ENCODE assay signal across 16 cellular contexts in the genomic region with DNA sequence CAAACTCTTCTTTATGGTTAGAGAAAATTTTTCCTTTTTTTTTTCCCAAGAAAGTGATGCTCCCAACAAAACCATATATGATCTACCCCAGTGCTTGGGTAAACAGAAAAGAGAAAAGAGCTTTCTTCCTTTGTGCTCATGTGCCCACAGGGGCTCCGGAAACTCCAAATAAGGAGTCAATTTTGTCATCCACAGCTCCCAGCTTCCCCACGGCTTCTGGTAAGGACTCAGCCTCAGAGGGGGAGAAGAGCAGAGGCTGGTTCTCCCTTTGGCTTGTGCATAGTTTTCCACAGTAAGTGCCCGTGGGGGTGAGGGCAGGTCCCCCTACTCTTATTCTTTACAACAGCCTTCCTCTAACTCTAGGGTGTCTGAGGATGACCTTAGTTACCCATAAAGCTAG. TPM values are rescaled to one million over a fixed set of nuclear protein-coding genes. Genes with fewer than 3 reads are reported as not detected.
DNase-seq lines count a peak whose midpoint lies in the region; ATAC-seq, FAIRE-seq and TF ChIP-seq lines count a peak whose summit lies in the region.
"Had no signal": no experiment of that assay in that cellular context is flagged by ENCODE, and none has a peak within 500 bp of the region (broad histone marks: within the 10 kb centered on the region; RNA-seq: fewer than 3 reads in every experiment).

No MANE protein-coding gene starts in this region.

- no peaks in the 10 kb centered on the region for H3K36me3 Mint-ChIP-seq in MCF 10A (ENCODE audit: insufficient read depth, unreplicated experiment)
- H3K36me3 Mint-ChIP-seq in endodermal cell (ENCODE audit: low read depth) = peaks cover 2% of the 10 kb centered on the region

- H3K79me2 ChIP-seq in mammary epithelial cell (ENCODE audit: insufficient read depth, low read length) = no peaks in the 10 kb centered on the region

- no peak overlapping the region for H3K27ac Mint-ChIP-seq in MCF 10A (ENCODE audit: low read depth, unreplicated experiment)
- peak overlapping the region; percentile 44 for H3K27ac Mint-ChIP-seq in endodermal cell
- H3K27ac Mint-ChIP-seq: activated CD8-positive, alpha-beta T cell treated with anti-CD3 and anti-CD28 coated beads for 36 hours; nephron progenitor cell had no signal

- H3K4me1 ChIP-seq in mammary epithelial cell (ENCODE audit: insufficient read depth, low read length) = no peaks in the 10 kb centered on the region
- peaks cover 5% of the 10 kb centered on the region for H3K4me1 ChIP-seq in endodermal cell (ENCODE audit: control insufficient read depth, insufficient read depth, low read length)
- no peaks in the 10 kb centered on the region for H3K4me1 ChIP-seq in small intestine (ENCODE audit: control insufficient read depth in 2 of 2, insufficient read depth in 1 of 2, low read depth in 1 of 2, low read length in 1 of 2)
- H3K4me1 ChIP-seq: SJSA1 had no signal

- POLR2A ChIA-PET in MCF 10A (lab: Yijun Ruan, JAX) = interaction anchor here (0.5 to 0.7 kb wide), 2 partner anchors 654 to 1656 kb away, joined by 3 to 4 read pairs; no protein-coding TSS in a partner anchor

- no peak overlapping the region for H3K4me3 ChIP-seq in mammary epithelial cell (replicated peaks in 1 of 3; ENCODE audit: insufficient read depth in 1 of 3, low read depth in 2 of 3, low read length in 3 of 3)
- no peak overlapping the region for H3K4me3 ChIP-seq in endodermal cell (ENCODE audit: low read length)
- no peak overlapping the region for H3K4me3 ChIP-seq in small intestine (ENCODE audit: low read depth in 1 of 2, low read length in 2 of 2)
- H3K4me3 ChIP-seq: lung, SJSA1 had no signal

- FAIRE-seq in small intestine (lab: Jason Lieb, UNC) = no peak

- H3K27ac ChIP-seq in mammary epithelial cell (ENCODE audit: insufficient read depth, low read depth, low read length) (no peak overlapping the region), endodermal cell (ENCODE audit: low read depth, low read length) (no peak overlapping the region), small intestine (ENCODE audit: low read depth in 1 of 2, low read length in 1 of 2) (peak overlapping the region in 1 of 2 donors; percentile 42)
- H3K27ac ChIP-seq: SJSA1 had no signal

- H3K9me3 Mint-ChIP-seq in MCF 10A (ENCODE audit: unreplicated experiment) (no peaks in the 10 kb centered on the region), endodermal cell (no peaks in the 10 kb centered on the region)
- H3K9me3 Mint-ChIP-seq: activated CD8-positive, alpha-beta T cell treated with anti-CD3 and anti-CD28 coated beads for 36 hours; nephron progenitor cell had no signal

- H3K27me3 Mint-ChIP-seq in MCF 10A (ENCODE audit: insufficient read depth, unreplicated experiment) = peaks cover 40% of the 10 kb centered on the region
- H3K27me3 Mint-ChIP-seq in endodermal cell (ENCODE audit: insufficient read depth) = no peaks in the 10 kb centered on the region

- in situ Hi-C loops in mammary epithelial cell (cut with MboI; ENCODE audit: low sequenced_read_pairs in 2 of 2) = no loop called here

- peak; percentile 36 for DNase-seq in MCF 10A (ENCODE audit: unreplicated experiment)
- no peak for DNase-seq in mammary epithelial cell
- DNase-seq in NCI-H510A treated with DMSO at 0.1 percent for 48 hours (lab: John Stamatoyannopoulos, UW) = peak; percentile 83
- DNase-seq in endodermal cell = peak; percentile 70
- no peak for DNase-seq in HCEC 1CT
- DNase-seq in NCI-H524 treated with DMSO at 0.1 percent for 48 hours (lab: John Stamatoyannopoulos, UW) = no peak
- DNase-seq in small intestine = no peak
- DNase-seq: activated CD8-positive, alpha-beta T cell treated with anti-CD3 and anti-CD28 coated beads for 36 hours; central memory CD4-positive, alpha-beta T cell; KG1; NCI-H2029; nephron progenitor cell had no signal

- H3K9me3 ChIP-seq in mammary epithelial cell (replicated peaks; ENCODE audit: insufficient read depth, low read length) (no peaks in the 10 kb centered on the region), endodermal cell (ENCODE audit: control insufficient read depth, low read length) (no peaks in the 10 kb centered on the region), small intestine (ENCODE audit: control insufficient read depth, low read depth) (no peaks in the 10 kb centered on the region)
- H3K9me3 ChIP-seq: SJSA1 had no signal

- H4K20me1 ChIP-seq in mammary epithelial cell (ENCODE audit: insufficient read depth, low read length) = no peaks in the 10 kb centered on the region

- dilution Hi-C loops in mammary epithelial cell (cut with HindIII; ENCODE audit: low sequenced_read_pairs) = no loop called here

- ATAC-seq in HG03571 (IDR thresholded peaks at IDR 0.05; ENCODE audit: unreplicated experiment) = no peak
- ATAC-seq: activated CD8-positive, alpha-beta T cell treated with anti-CD3 and anti-CD28 coated beads for 36 hours had no signal

- H3K36me3 ChIP-seq in mammary epithelial cell (ENCODE audit: insufficient read depth, low read length) = no peaks in the 10 kb centered on the region
- no peaks in the 10 kb centered on the region for H3K36me3 ChIP-seq in endodermal cell (ENCODE audit: control insufficient read depth, insufficient read depth, low read length)
- H3K36me3 ChIP-seq in small intestine (ENCODE audit: control insufficient read depth in 2 of 2, insufficient read depth in 2 of 2, low read length in 2 of 2) = no peaks in the 10 kb centered on the region
- H3K36me3 ChIP-seq: SJSA1 had no signal

- no peak overlapping the region for H2AFZ ChIP-seq in mammary epithelial cell (ENCODE audit: low read depth, low read length)

- intact Hi-C loops in MCF 10A (cut with micrococcal nuclease) (no loop called here), mammary epithelial cell (cut with micrococcal nuclease) (no loop called here)

- WGBS in mammary epithelial cell (ENCODE audit: low coverage, missing lambda C conversion rate) = 72% methylated on average over 3 of the region's 3 CpGs
- WGBS in endodermal cell (ENCODE audit: insufficient coverage in 1 of 2, insufficient read length in 1 of 2), 2 experiments = 33 to 58% methylated on average over 1 to 3 of the region's 3 CpGs
- WGBS in small intestine, 3 donors = 11 to 26% (median 11%) methylated on average over 3 of the region's 3 CpGs

- H3K9ac ChIP-seq in mammary epithelial cell (ENCODE audit: insufficient read depth, low read length) (no peak overlapping the region), endodermal cell (ENCODE audit: extremely low read depth, low read length, poor library complexity, severe bottlenecking) (no peak overlapping the region)

- TF ChIP-seq CTCF in MCF 10A (IDR thresholded peaks at IDR 0.05; ENCODE audit: unreplicated experiment) = no peak
- no peak for TF ChIP-seq CTCF in mammary epithelial cell (conservative IDR thresholded peaks at IDR 0.05 in 1 of 2, IDR thresholded peaks at IDR 0.05 in 1 of 2; ENCODE audit: extremely low read depth in 1 of 2, insufficient read depth in 1 of 2, low read depth in 1 of 2, low read length in 2 of 2)
- TF ChIP-seq CTCF in endodermal cell (conservative IDR thresholded peaks at IDR 0.05) = no peak

- BruUV-seq in MCF 10A (replicated peaks; lab: Mats Ljungman, UMichigan) (no TSS peak), mammary epithelial cell (replicated peaks; lab: Mats Ljungman, UMichigan) (no TSS peak)

- no peaks in the 10 kb centered on the region for H3K27me3 ChIP-seq in mammary epithelial cell (ENCODE audit: insufficient read depth, low read length)
- H3K27me3 ChIP-seq in endodermal cell (ENCODE audit: control insufficient read depth, insufficient read depth, low read length, poor library complexity, severe bottlenecking) = peaks cover 3% of the 10 kb centered on the region
- no peaks in the 10 kb centered on the region for H3K27me3 ChIP-seq in small intestine (ENCODE audit: control insufficient read depth in 2 of 2, insufficient read depth in 2 of 2, low read length in 2 of 2)
- H3K27me3 ChIP-seq: SJSA1 had no signal

- no peak overlapping the region for H3K4me3 Mint-ChIP-seq in MCF 10A (ENCODE audit: unreplicated experiment)
- no peak overlapping the region for H3K4me3 Mint-ChIP-seq in endodermal cell
- H3K4me3 Mint-ChIP-seq: activated CD8-positive, alpha-beta T cell treated with anti-CD3 and anti-CD28 coated beads for 36 hours; nephron progenitor cell had no signal

- H3K4me2 ChIP-seq in mammary epithelial cell (ENCODE audit: insufficient read depth, low read depth, low read length) = no peak overlapping the region

- H3K4me1 Mint-ChIP-seq in MCF 10A (ENCODE audit: insufficient read depth, unreplicated experiment) (no peaks in the 10 kb centered on the region), endodermal cell (peaks cover 7% of the 10 kb centered on the region)

- CTCF ChIA-PET in MCF 10A (lab: Yijun Ruan, JAX) (interaction anchor here (0.6 kb wide), 1 partner anchor 100 kb away, joined by 3 read pairs; no protein-coding TSS in a partner anchor), mammary epithelial cell (lab: Charles Lee; ENCODE audit: low non-redundant PET) (no interaction called here)

RNA-seq across cellular contexts. Expression of a gene that starts 13.3 kb away (rescaled TPM):
- total RNA-seq in MCF 10A (2022) = not detected in 2 replicates
- total RNA-seq in mammary epithelial cell = not detected
- not detected for polyA plus RNA-seq in mammary epithelial cell
- polyA minus RNA-seq in mammary epithelial cell = not detected
- 10 to 100 TPM; 10.1 to 16.3 TPM for total RNA-seq in endodermal cell
- polyA plus RNA-seq in endodermal cell (2013, experiment 1 of 2) = 1.9 TPM
- polyA plus RNA-seq in endodermal cell (2013, experiment 2 of 2) = 2.6 TPM
- polyA plus RNA-seq in small intestine = under 1 TPM in 2 of 3 donors, not detected in 1; 0.54 to 0.58 TPM
- total RNA-seq: activated CD8-positive, alpha-beta T cell treated with anti-CD3 and anti-CD28 coated beads for 36 hours; renal cortical epithelial cell; SJSA1 had no signal

Comparison
In these comparisons a context has a peak if more than half of its experiments do, and no peak if none do; other contexts are left out.
1. DNase-seq: peak in MCF 10A (single experiment), NCI-H510A treated with DMSO at 0.1 percent for 48 hours (single experiment) and endodermal cell (single experiment); none in mammary epithelial cell (single experiment), HCEC 1CT (single experiment), NCI-H524 treated with DMSO at 0.1 percent for 48 hours (single experiment) and small intestine (single experiment).
2. RNA of a gene that starts 13.3 kb away (total RNA-seq): 10.1 to 16.3 TPM in endodermal cell; not detected in MCF 10A and not detected in mammary epithelial cell; every median in the first group is over 10 times any median in the second.